28 cellular contexts compared by ENCODE assay signal in genomic region chr20:37636212-37636975, GRCh38.
"Had no signal": no experiment of that assay in that cellular context is flagged by ENCODE, and none has a peak within 500 bp of the region (broad histone marks: within the 10 kb centered on the region; RNA-seq: fewer than 3 reads in every experiment).

No MANE protein-coding gene starts in this region.

- H3K36me3 ChIP-seq: left ventricle myocardium inferior, neural progenitor cell, ovary, right atrium auricular region, suprapubic skin, thoracic aorta, tibial artery, upper lobe of right lung had no signal

- H2AFZ ChIP-seq: neural progenitor cell had no signal

- H3K4me1 Mint-ChIP-seq: immature natural killer cell; naive B cell; natural killer cell; nephron progenitor cell; neural progenitor cell; stimulated activated naive B cell treated with anti-CD40 and anti-IgM and Interleukin-4, amounts not matched to agents 10 μg/mL and 1 μg/mL and 100 μg/mL, for 72 hours had no signal

- H3K9me3 ChIP-seq: suprapubic skin, upper lobe of right lung had no signal

- H3K27ac ChIP-seq: left ventricle myocardium inferior, neural progenitor cell, ovary, right atrium auricular region, skin epidermis, suprapubic skin, thoracic aorta, tibial artery, upper lobe of right lung had no signal

- H3K9ac ChIP-seq: neural progenitor cell had no signal

- H3K4me3 ChIP-seq: left ventricle myocardium inferior, lung, neural progenitor cell, ovary, right atrium auricular region, skin epidermis, suprapubic skin, thoracic aorta, tibial artery, upper lobe of right lung had no signal

- DNase-seq: hypothalamus; immature natural killer cell; islet precursor cell; left ventricle myocardium inferior; mesendoderm; naive B cell; natural killer cell; nephron progenitor cell; ovary; stimulated activated CD4-positive, alpha-beta T cell treated with anti-CD3 and anti-CD28 coated beads, Interleukin-12 subunit alpha, Interleukin-12 subunit beta, amount 100 ng/mL, for 4 hours; stimulated activated CD4-positive, alpha-beta T cell treated with anti-CD3 and anti-CD28 coated beads, Interleukin-15, amount 100 ng/mL, for 24 hours; stimulated activated CD4-positive, alpha-beta T cell treated with anti-CD3 and anti-CD28 coated beads, Interleukin-2, amount 100 ng/mL, for 24 hours; stimulated activated CD4-positive, alpha-beta T cell treated with anti-CD3 and anti-CD28 coated beads, Interleukin-4, amount 100 ng/mL, for 1 hour; stimulated activated naive B cell treated with anti-CD40 and anti-IgM and Interleukin-4, amounts not matched to agents 10 μg/mL and 1 μg/mL and 100 μg/mL, for 72 hours; tibial artery; trophoblast cell; upper lobe of right lung had no signal

- H3K27me3 ChIP-seq: ovary, right atrium auricular region had no signal

- H3K27ac Mint-ChIP-seq: immature natural killer cell; mesothelial cell of epicardium; naive B cell; natural killer cell; nephron progenitor cell; neural progenitor cell; progenitor cell of endocrine pancreas; stimulated activated naive B cell treated with anti-CD40 and anti-IgM and Interleukin-4, amounts not matched to agents 10 μg/mL and 1 μg/mL and 100 μg/mL, for 72 hours; stimulated activated naive CD8-positive, alpha-beta T cell treated with anti-CD3 and anti-CD28 coated beads, Interleukin-15, Interleukin-2, amounts not matched to agents 100 ng/mL and 50 ng/mL, for 24 hours had no signal

- ATAC-seq: natural killer cell; sciatic nerve; stimulated activated naive B cell treated with anti-CD40 and anti-IgM and Interleukin-4, amounts not matched to agents 10 μg/mL and 1 μg/mL and 100 μg/mL, for 72 hours; upper lobe of right lung had no signal

- H3K9me3 Mint-ChIP-seq: natural killer cell; stimulated activated naive CD8-positive, alpha-beta T cell treated with anti-CD3 and anti-CD28 coated beads, Interleukin-15, Interleukin-2, amounts not matched to agents 100 ng/mL and 50 ng/mL, for 24 hours had no signal

- H3K4me1 ChIP-seq: left ventricle myocardium inferior, neural progenitor cell, right atrium auricular region, suprapubic skin, tibial artery, upper lobe of right lung had no signal

- H3K36me3 Mint-ChIP-seq: immature natural killer cell, mesothelial cell of epicardium, natural killer cell, neural progenitor cell had no signal

- H3K4me3 Mint-ChIP-seq: immature natural killer cell; mesothelial cell of epicardium; naive B cell; natural killer cell; nephron progenitor cell; neural progenitor cell; stimulated activated naive B cell treated with anti-CD40 and anti-IgM and Interleukin-4, amounts not matched to agents 10 μg/mL and 1 μg/mL and 100 μg/mL, for 72 hours; stimulated activated naive CD8-positive, alpha-beta T cell treated with anti-CD3 and anti-CD28 coated beads, Interleukin-15, Interleukin-2, amounts not matched to agents 100 ng/mL and 50 ng/mL, for 24 hours had no signal

- FAIRE-seq: urothelium cell line had no signal

- H3K4me2 ChIP-seq: neural progenitor cell had no signal
